10 cellular contexts compared by ENCODE assay signal in genomic region chr9:137033481-137033880, GRCh38. TPM values are rescaled to one million over a fixed set of nuclear protein-coding genes. Genes with fewer than 3 reads are reported as not detected.
DNase-seq lines count a peak whose midpoint lies in the region; ATAC-seq and TF ChIP-seq lines count a peak whose summit lies in the region.
"Not testable (repeated sequence)": the region's sequence is repeated elsewhere in the genome, so short reads cannot be mapped to it uniquely, and the experiment has no call there.
"Had no signal": no experiment of that assay in that cellular context is flagged by ENCODE, and none has a peak within 500 bp of the region (broad histone marks: within the 10 kb centered on the region; RNA-seq: fewer than 3 reads in every experiment).

No MANE protein-coding gene starts in this region.

- H3K9me3 ChIP-seq in CD8-positive, alpha-beta memory T cell (ENCODE audit: low read length); psoas muscle: not testable (repeated sequence)

- POLR2A ChIA-PET in CD8-positive, alpha-beta memory T cell (lab: Charles Lee), result not testable (repeated sequence)

- not testable (repeated sequence) for H3K27ac ChIP-seq in CD8-positive, alpha-beta memory T cell (ENCODE audit: low read depth, low read length); psoas muscle
- H3K27ac ChIP-seq in layer of hippocampus (ENCODE audit: low read depth, low read length), result peak overlapping the region; percentile 52

- H3K36me3 Mint-ChIP-seq in CD8-positive, alpha-beta memory T cell; T-helper 2 cell treated with Interferon-gamma antibody and Interleukin-4, amounts not matched to agents 5 μg/mL and 100 μg/mL, for 36 hours (ENCODE audit: low read depth): not testable (repeated sequence)
- H3K36me3 Mint-ChIP-seq in central memory CD8-positive, alpha-beta T cell (ENCODE audit: insufficient read depth), result peaks cover 16% of the 10 kb centered on the region

- CTCF ChIA-PET in CD8-positive, alpha-beta memory T cell (lab: Charles Lee), result interaction anchor here (0.7 to 8.9 kb wide), 4 partner anchors 62 to 245 kb away, joined by 3 to 159 read pairs (median 48); partner anchors contain the start of genes AJM1, C8G, FBXW5 and TMEM141

- peak overlapping the region in 5 of 7 donors; percentile 15 to 74 (median 59) for H3K4me3 Mint-ChIP-seq in CD8-positive, alpha-beta memory T cell
- not testable (repeated sequence) for H3K4me3 Mint-ChIP-seq in T-helper 2 cell treated with Interferon-gamma antibody and Interleukin-4, amounts not matched to agents 5 μg/mL and 100 μg/mL, for 36 hours
- H3K4me3 Mint-ChIP-seq in central memory CD8-positive, alpha-beta T cell, result peak overlapping the region; percentile 86

- WGBS in psoas muscle, 3 donors, result 92 to 98% (median 96%) methylated on average over 5 of the region's 5 CpGs

- H3K36me3 ChIP-seq in CD8-positive, alpha-beta memory T cell (ENCODE audit: insufficient read depth, low read length); psoas muscle (ENCODE audit: insufficient read depth in 1 of 2, low read depth in 1 of 2): not testable (repeated sequence)

- H3K27me3 ChIP-seq in CD8-positive, alpha-beta memory T cell (ENCODE audit: insufficient read depth, low read length, poor library complexity, severe bottlenecking); layer of hippocampus (ENCODE audit: control insufficient read depth, insufficient read depth, low read length); psoas muscle (ENCODE audit: insufficient read depth in 3 of 3, low read length in 2 of 3): not testable (repeated sequence)

- H3K27ac Mint-ChIP-seq in CD8-positive, alpha-beta memory T cell, result peak overlapping the region in 6 of 8 donors; percentile 23 to 96 (median 62)
- peak overlapping the region; percentile 55 for H3K27ac Mint-ChIP-seq in T-helper 2 cell treated with Interferon-gamma antibody and Interleukin-4, amounts not matched to agents 5 μg/mL and 100 μg/mL, for 36 hours
- not testable (repeated sequence) for H3K27ac Mint-ChIP-seq in central memory CD8-positive, alpha-beta T cell (ENCODE audit: low read depth)

- intact Hi-C loops in psoas muscle (cut with DNase I), result not testable (repeated sequence)

- H3K27me3 Mint-ChIP-seq in CD8-positive, alpha-beta memory T cell; T-helper 2 cell treated with Interferon-gamma antibody and Interleukin-4, amounts not matched to agents 5 μg/mL and 100 μg/mL, for 36 hours (ENCODE audit: low read depth); central memory CD8-positive, alpha-beta T cell: not testable (repeated sequence)

- H3K9me3 Mint-ChIP-seq in CD8-positive, alpha-beta memory T cell; T-helper 2 cell treated with Interferon-gamma antibody and Interleukin-4, amounts not matched to agents 5 μg/mL and 100 μg/mL, for 36 hours; central memory CD8-positive, alpha-beta T cell: not testable (repeated sequence)

- not testable (repeated sequence) for TF ChIP-seq CTCF in psoas muscle (IDR thresholded peaks at IDR 0.05)

- H3K4me1 ChIP-seq in CD8-positive, alpha-beta memory T cell (ENCODE audit: insufficient read depth, low read length), result peaks cover 54% of the 10 kb centered on the region
- H3K4me1 ChIP-seq in psoas muscle, result peaks cover 16% of the 10 kb centered on the region

- ATAC-seq in central memory CD8-positive, alpha-beta T cell (replicated peaks; ENCODE audit: extremely low read depth, poor library complexity, severe bottlenecking); psoas muscle: not testable (repeated sequence)

- DNase-seq in CD8-positive, alpha-beta memory T cell; T-helper 2 cell treated with Interferon-gamma antibody and Interleukin-4, amounts not matched to agents 5 μg/mL and 100 μg/mL, for 36 hours (ENCODE audit: low spot score); central memory CD8-positive, alpha-beta T cell (ENCODE audit: low spot score in 2 of 2); psoas muscle: not testable (repeated sequence)

- H3K4me1 Mint-ChIP-seq in CD8-positive, alpha-beta memory T cell, result peaks cover 41 to 61% (median 46%) of the 10 kb centered on the region in 3 donors
- H3K4me1 Mint-ChIP-seq in T-helper 2 cell treated with Interferon-gamma antibody and Interleukin-4, amounts not matched to agents 5 μg/mL and 100 μg/mL, for 36 hours (ENCODE audit: low read depth), result peaks cover 36% of the 10 kb centered on the region
- H3K4me1 Mint-ChIP-seq in central memory CD8-positive, alpha-beta T cell, result peaks cover 49% of the 10 kb centered on the region

- not testable (repeated sequence) for H3K4me3 ChIP-seq in CD8-positive, alpha-beta memory T cell (ENCODE audit: low read length)
- peak overlapping the region; percentile 28 for H3K4me3 ChIP-seq in psoas muscle

RNA-seq across cellular contexts. Expression of gene FUT7, which starts 1.6 kb away (rescaled TPM):
- under 1 TPM; 0.57 to 0.82 TPM for total RNA-seq in CD8-positive, alpha-beta memory T cell
- 28.7 TPM for polyA plus RNA-seq in CD8-positive, alpha-beta memory T cell
- under 1 TPM in 1 of 4 donors, not detected in 3; 0.08 TPM for total RNA-seq in psoas muscle
- under 1 TPM in 2 of 3 donors, not detected in 1; 0.01 to 0.06 TPM for polyA plus RNA-seq in psoas muscle
- total RNA-seq: dermis microvascular lymphatic vessel endothelial cell, endothelial cell of umbilical vein, H9, SK-MEL-5 had no signal
- polyA plus RNA-seq: endothelial cell of umbilical vein had no signal

RNA-seq across cellular contexts. Expression of gene ABCA2, which starts 5.4 kb away (rescaled TPM):
- total RNA-seq in CD8-positive, alpha-beta memory T cell, result 10 to 100 TPM; 15.9 to 20.7 TPM
- polyA plus RNA-seq in CD8-positive, alpha-beta memory T cell, result 20.2 TPM
- total RNA-seq in psoas muscle, result 10 to 100 TPM; 12.2 to 23.5 (median 18.3) TPM
- 10 to 100 TPM in 1 of 3 donors, 1 to 10 TPM in 2; 6.9 to 11.1 (median 8.5) TPM for polyA plus RNA-seq in psoas muscle

RNA-seq across cellular contexts. Expression of gene NPDC1, which starts 12.5 kb away (rescaled TPM):
- 10 to 100 TPM; 24.6 to 27.5 TPM for total RNA-seq in CD8-positive, alpha-beta memory T cell
- 38.4 TPM for polyA plus RNA-seq in CD8-positive, alpha-beta memory T cell
- total RNA-seq in psoas muscle, result 10 to 100 TPM; 17.3 to 32.1 (median 22.6) TPM
- polyA plus RNA-seq in psoas muscle, result 10 to 100 TPM; 14.8 to 23.2 (median 17.6) TPM

RNA-seq across cellular contexts. Expression of gene ENTPD2, which starts 20.4 kb away (rescaled TPM):
- total RNA-seq in CD8-positive, alpha-beta memory T cell, result not detected
- not detected for polyA plus RNA-seq in CD8-positive, alpha-beta memory T cell
- total RNA-seq in psoas muscle, result 1 to 10 TPM in 2 of 4 donors, under 1 TPM in 2; 0.59 to 1.4 (median 0.95) TPM
- polyA plus RNA-seq in psoas muscle, result under 1 TPM; 0.17 to 0.29 (median 0.28) TPM
- total RNA-seq: activated CD8-positive, alpha-beta T cell treated with anti-CD3 and anti-CD28 coated beads for 36 hours; dermis microvascular lymphatic vessel endothelial cell; endothelial cell of umbilical vein; SK-MEL-5 had no signal
- polyA plus RNA-seq: endothelial cell of umbilical vein had no signal

RNA-seq across cellular contexts. Expression of gene SAPCD2, which starts 36.9 kb away (rescaled TPM):
- 10 to 100 TPM; 11.5 to 12.7 TPM for total RNA-seq in CD8-positive, alpha-beta memory T cell
- 0.15 TPM for polyA plus RNA-seq in CD8-positive, alpha-beta memory T cell
- under 1 TPM; 0.10 to 0.15 (median 0.12) TPM for total RNA-seq in psoas muscle
- under 1 TPM in 2 of 3 donors, not detected in 1; 0.18 to 0.22 TPM for polyA plus RNA-seq in psoas muscle
